11 cellular contexts compared by ENCODE assay signal in genomic region chr3:16181361-16181760, GRCh38. TPM values are rescaled to one million over a fixed set of nuclear protein-coding genes. Genes with fewer than 3 reads are reported as not detected.
DNase-seq lines count a peak whose midpoint lies in the region; ATAC-seq lines count a peak whose summit lies in the region.
"Had no signal": no experiment of that assay in that cellular context is flagged by ENCODE, and none has a peak within 500 bp of the region (broad histone marks: within the 10 kb centered on the region; RNA-seq: fewer than 3 reads in every experiment).

No MANE protein-coding gene starts in this region.

- H3K9me3 Mint-ChIP-seq in stimulated activated naive CD8-positive, alpha-beta T cell treated with anti-CD3 and anti-CD28 coated beads, Interleukin-15, amount 100 ng/mL, for 72 hours, result no peaks in the 10 kb centered on the region
- no peaks in the 10 kb centered on the region for H3K9me3 Mint-ChIP-seq in activated T-helper 17 cell treated with anti-CD3 and anti-CD28 coated beads, Interleukin-2, amount 50 U/mL, for 72 hours
- H3K9me3 Mint-ChIP-seq: memory B cell had no signal

- H3K4me3 Mint-ChIP-seq in stimulated activated naive CD8-positive, alpha-beta T cell treated with anti-CD3 and anti-CD28 coated beads, Interleukin-15, amount 100 ng/mL, for 72 hours, result no peak overlapping the region
- no peak overlapping the region for H3K4me3 Mint-ChIP-seq in activated T-helper 17 cell treated with anti-CD3 and anti-CD28 coated beads, Interleukin-2, amount 50 U/mL, for 72 hours
- H3K4me3 Mint-ChIP-seq: memory B cell had no signal

- H3K36me3 Mint-ChIP-seq in activated T-helper 17 cell treated with anti-CD3 and anti-CD28 coated beads, Interleukin-2, amount 50 U/mL, for 72 hours (ENCODE audit: low read depth), result no peaks in the 10 kb centered on the region
- H3K36me3 Mint-ChIP-seq: memory B cell had no signal

- DNase-seq in EH (ENCODE audit: low read depth) (peak; percentile 58), NCI-H69 (lab: John Stamatoyannopoulos, UW) (peak; percentile 14), fibroblast of the conjunctiva (ENCODE audit: low read depth) (peak; percentile 29), sciatic nerve (ENCODE audit: low spot score) (peak; percentile 74)
- DNase-seq in stimulated activated naive CD8-positive, alpha-beta T cell treated with anti-CD3 and anti-CD28 coated beads, Interleukin-15, amount 100 ng/mL, for 72 hours, result no peak
- DNase-seq: activated T-cell treated with anti-CD3 and anti-CD28 coated beads for 4 hours, retina had no signal

- intact Hi-C loops in sciatic nerve (cut with DNase I), result no loop called here

- H3K27ac Mint-ChIP-seq in stimulated activated naive CD8-positive, alpha-beta T cell treated with anti-CD3 and anti-CD28 coated beads, Interleukin-15, amount 100 ng/mL, for 72 hours, result no peak overlapping the region
- H3K27ac Mint-ChIP-seq in activated T-helper 17 cell treated with anti-CD3 and anti-CD28 coated beads, Interleukin-2, amount 50 U/mL, for 72 hours, result no peak overlapping the region
- H3K27ac Mint-ChIP-seq: memory B cell had no signal

- peaks cover 8% of the 10 kb centered on the region for H3K4me1 Mint-ChIP-seq in stimulated activated naive CD8-positive, alpha-beta T cell treated with anti-CD3 and anti-CD28 coated beads, Interleukin-15, amount 100 ng/mL, for 72 hours
- peaks cover 1% of the 10 kb centered on the region for H3K4me1 Mint-ChIP-seq in activated T-helper 17 cell treated with anti-CD3 and anti-CD28 coated beads, Interleukin-2, amount 50 U/mL, for 72 hours

- ATAC-seq in sciatic nerve (peak; percentile 75), HG03175 (IDR thresholded peaks at IDR 0.05; ENCODE audit: unreplicated experiment) (no peak), HG02981 (IDR thresholded peaks at IDR 0.05; ENCODE audit: unreplicated experiment) (no peak)
- no peak for ATAC-seq in stimulated activated naive CD8-positive, alpha-beta T cell treated with anti-CD3 and anti-CD28 coated beads, Interleukin-15, amount 100 ng/mL, for 72 hours
- no peak for ATAC-seq in activated T-helper 17 cell treated with anti-CD3 and anti-CD28 coated beads, Interleukin-2, amount 50 U/mL, for 72 hours (replicated peaks)

- peaks cover 27% of the 10 kb centered on the region for H3K27me3 Mint-ChIP-seq in stimulated activated naive CD8-positive, alpha-beta T cell treated with anti-CD3 and anti-CD28 coated beads, Interleukin-15, amount 100 ng/mL, for 72 hours
- H3K27me3 Mint-ChIP-seq in activated T-helper 17 cell treated with anti-CD3 and anti-CD28 coated beads, Interleukin-2, amount 50 U/mL, for 72 hours, result peaks cover 13% of the 10 kb centered on the region

RNA-seq across cellular contexts. Expression of gene GALNT15, which starts 6.9 kb away (rescaled TPM):
- total RNA-seq in sciatic nerve, result 54.4 TPM
- total RNA-seq in activated T-helper 17 cell treated with anti-CD3 and anti-CD28 coated beads, Interleukin-2, amount 50 U/mL, for 72 hours, result under 1 TPM in 1 of 2 donors, not detected in 1; 0.22 TPM

Comparison
In these comparisons a context has a peak if more than half of its experiments do, and no peak if none do; other contexts are left out.
1. DNase-seq: peak in EH (single experiment), NCI-H69 (single experiment), fibroblast of the conjunctiva (single experiment) and sciatic nerve (single experiment); none in stimulated activated naive CD8-positive, alpha-beta T cell treated with anti-CD3 and anti-CD28 coated beads, Interleukin-15, amount 100 ng/mL, for 72 hours (0 of 2).
2. RNA of gene GALNT15, which starts 6.9 kb away (total RNA-seq): 54.4 TPM in sciatic nerve (single experiment); 0.22 TPM in activated T-helper 17 cell treated with anti-CD3 and anti-CD28 coated beads, Interleukin-2, amount 50 U/mL, for 72 hours; every median in the first group is over 10 times any median in the second.